ENCODE assay signal across 14 cellular contexts in genomic region chr22:17820879-17821439, GRCh38.
"Had no signal": no experiment of that assay in that cellular context is flagged by ENCODE, and none has a peak within 500 bp of the region (broad histone marks: within the 10 kb centered on the region; RNA-seq: fewer than 3 reads in every experiment).

No MANE protein-coding gene starts in this region.

- H3K9me3 Mint-ChIP-seq: activated naive CD4-positive, alpha-beta T cell treated with anti-CD3 and anti-CD28 coated beads, Interleukin-2, amount 10 ng/mL, durations not matched to agents 7 days and 5 days; activated T-helper 2 cell treated with anti-CD3 and anti-CD28 coated beads, Interferon-gamma antibody, Interleukin-2, Interleukin-4, amounts not matched to agents 10 μg/mL and 5 μg/mL and 100 μg/mL, durations not matched to agents 14 hours and 24 hours and 36 hours; stimulated activated naive CD8-positive, alpha-beta T cell treated with anti-CD3 and anti-CD28 coated beads, Interleukin-15, Interleukin-2, amounts not matched to agents 100 ng/mL and 50 ng/mL, for 24 hours had no signal

- H3K27me3 Mint-ChIP-seq: activated naive CD4-positive, alpha-beta T cell treated with anti-CD3 and anti-CD28 coated beads, Interleukin-2, amount 10 ng/mL, durations not matched to agents 7 days and 5 days; stimulated activated naive CD8-positive, alpha-beta T cell treated with anti-CD3 and anti-CD28 coated beads, Interleukin-15, Interleukin-2, amounts not matched to agents 100 ng/mL and 50 ng/mL, for 24 hours had no signal

- H3K36me3 Mint-ChIP-seq: activated naive CD4-positive, alpha-beta T cell treated with anti-CD3 and anti-CD28 coated beads, Interleukin-2, amount 10 ng/mL, durations not matched to agents 7 days and 5 days had no signal

- H3K4me3 ChIP-seq: prostate gland, smooth muscle cell, upper lobe of right lung had no signal

- DNase-seq: activated CD4-positive, alpha-beta T cell treated with anti-CD3 and anti-CD28 coated beads for 48 hours; activated CD8-positive, alpha-beta memory T cell treated with anti-CD3 and anti-CD28 coated beads for 24 hours; activated naive CD4-positive, alpha-beta T cell treated with anti-CD3 and anti-CD28 coated beads, Interleukin-2, amount 10 ng/mL, durations not matched to agents 7 days and 5 days; amniotic stem cell; islet precursor cell; midbrain; stimulated activated CD4-positive, alpha-beta T cell treated with anti-CD3 and anti-CD28 coated beads, Interleukin-4, amount 100 ng/mL, for 4 hours; stimulated activated CD8-positive, alpha-beta memory T cell treated with anti-CD3 and anti-CD28 coated beads, Interleukin-4, amount 100 ng/mL, for 48 hours; upper lobe of right lung had no signal

- H3K4me1 Mint-ChIP-seq: activated naive CD4-positive, alpha-beta T cell treated with anti-CD3 and anti-CD28 coated beads, Interleukin-2, amount 10 ng/mL, durations not matched to agents 7 days and 5 days had no signal

- ATAC-seq: right cardiac atrium, upper lobe of right lung had no signal

- H3K9me3 ChIP-seq: prostate gland, upper lobe of right lung had no signal

- H3K4me1 ChIP-seq: prostate gland, upper lobe of right lung had no signal

- H3K27ac Mint-ChIP-seq: activated naive CD4-positive, alpha-beta T cell treated with anti-CD3 and anti-CD28 coated beads, Interleukin-2, amount 10 ng/mL, durations not matched to agents 7 days and 5 days; activated T-helper 2 cell treated with anti-CD3 and anti-CD28 coated beads, Interferon-gamma antibody, Interleukin-2, Interleukin-4, amounts not matched to agents 10 μg/mL and 5 μg/mL and 100 μg/mL, durations not matched to agents 14 hours and 24 hours and 36 hours; stimulated activated naive CD8-positive, alpha-beta T cell treated with anti-CD3 and anti-CD28 coated beads, Interleukin-15, Interleukin-2, amounts not matched to agents 100 ng/mL and 50 ng/mL, for 24 hours had no signal

- H3K27me3 ChIP-seq: upper lobe of right lung had no signal

- H3K4me3 Mint-ChIP-seq: activated naive CD4-positive, alpha-beta T cell treated with anti-CD3 and anti-CD28 coated beads, Interleukin-2, amount 10 ng/mL, durations not matched to agents 7 days and 5 days; stimulated activated naive CD8-positive, alpha-beta T cell treated with anti-CD3 and anti-CD28 coated beads, Interleukin-15, Interleukin-2, amounts not matched to agents 100 ng/mL and 50 ng/mL, for 24 hours had no signal

- H3K27ac ChIP-seq: prostate gland, upper lobe of right lung had no signal
